1 cellular context compared by ENCODE assay signal in the genomic region with DNA sequence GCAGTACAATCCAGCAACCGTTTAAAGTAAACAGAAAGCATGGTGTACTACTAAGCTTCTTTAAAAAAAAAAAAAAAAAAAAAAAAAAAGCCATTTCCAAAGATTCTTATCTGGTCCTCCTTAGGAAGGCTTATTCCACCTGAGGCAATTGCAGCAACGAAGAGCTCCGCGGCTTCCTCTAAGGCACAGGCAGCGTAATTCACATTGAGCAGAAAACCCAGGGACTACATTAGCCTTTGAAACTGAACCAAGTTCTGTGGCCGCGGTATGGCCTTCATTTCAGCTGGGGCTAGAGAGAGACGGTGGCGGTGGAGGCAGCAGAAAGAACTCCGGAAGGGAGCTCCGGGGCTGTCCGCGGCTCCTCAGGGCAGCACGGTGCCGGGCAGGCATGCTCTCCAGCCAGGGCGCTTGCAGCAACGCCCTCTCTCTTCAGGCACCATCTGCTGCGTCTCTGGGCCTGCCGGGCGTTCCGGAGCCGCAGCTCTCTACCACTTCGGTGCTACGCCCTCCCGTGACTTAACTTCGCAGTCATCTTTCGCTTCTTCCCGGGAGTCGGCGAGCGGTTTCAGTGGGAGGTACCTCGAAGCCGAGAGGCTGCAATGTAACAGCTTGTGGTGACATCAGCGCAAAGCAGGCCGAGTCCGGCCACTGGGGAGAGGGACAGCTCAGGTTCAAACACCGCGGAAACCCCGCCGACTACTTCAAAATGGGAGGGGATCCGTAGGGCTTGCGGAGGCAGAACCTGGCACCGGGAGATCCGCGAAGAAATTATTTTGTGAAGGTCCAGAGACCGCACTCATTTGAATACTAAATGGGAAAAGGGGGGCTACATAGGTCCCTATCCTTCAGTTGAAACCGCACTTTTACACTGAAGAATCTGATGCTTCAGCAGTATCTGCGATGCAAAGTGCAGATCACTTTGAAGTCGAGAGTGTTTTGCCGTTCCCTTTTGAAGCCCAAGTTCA.
A peak's percentile ranks its signal among the peaks of the same experiment; 100 is the strongest.
TF ChIP-seq lines count a peak whose summit lies in the region.

No MANE protein-coding gene starts in this region.

TF ChIP-seq in HepG2, 621 proteins besides CTCF, POLR2A, EP300 and RAD21 (continued from another document and continues in another):
- peak; percentile 97 for TF ChIP-seq HOXA3 (CRISPR knock-in tag; IDR thresholded peaks at IDR 0.05)
- TF ChIP-seq EED (CRISPR knock-in tag; IDR thresholded peaks at IDR 0.05), result peak; percentile 88; the same call in 1 of the 2 replicates
- TF ChIP-seq ZFP36L1 (CRISPR knock-in tag; IDR thresholded peaks at IDR 0.05), result peak; percentile 83
- peak; percentile 75; the same call in 1 of the 2 replicates for TF ChIP-seq ZNF607 (CRISPR knock-in tag; IDR thresholded peaks at IDR 0.05; ENCODE audit: borderline replicate concordance)
- peak; percentile 64 for TF ChIP-seq ELF1 (CRISPR knock-in tag; IDR thresholded peaks at IDR 0.05)
- TF ChIP-seq, protein P1, sequence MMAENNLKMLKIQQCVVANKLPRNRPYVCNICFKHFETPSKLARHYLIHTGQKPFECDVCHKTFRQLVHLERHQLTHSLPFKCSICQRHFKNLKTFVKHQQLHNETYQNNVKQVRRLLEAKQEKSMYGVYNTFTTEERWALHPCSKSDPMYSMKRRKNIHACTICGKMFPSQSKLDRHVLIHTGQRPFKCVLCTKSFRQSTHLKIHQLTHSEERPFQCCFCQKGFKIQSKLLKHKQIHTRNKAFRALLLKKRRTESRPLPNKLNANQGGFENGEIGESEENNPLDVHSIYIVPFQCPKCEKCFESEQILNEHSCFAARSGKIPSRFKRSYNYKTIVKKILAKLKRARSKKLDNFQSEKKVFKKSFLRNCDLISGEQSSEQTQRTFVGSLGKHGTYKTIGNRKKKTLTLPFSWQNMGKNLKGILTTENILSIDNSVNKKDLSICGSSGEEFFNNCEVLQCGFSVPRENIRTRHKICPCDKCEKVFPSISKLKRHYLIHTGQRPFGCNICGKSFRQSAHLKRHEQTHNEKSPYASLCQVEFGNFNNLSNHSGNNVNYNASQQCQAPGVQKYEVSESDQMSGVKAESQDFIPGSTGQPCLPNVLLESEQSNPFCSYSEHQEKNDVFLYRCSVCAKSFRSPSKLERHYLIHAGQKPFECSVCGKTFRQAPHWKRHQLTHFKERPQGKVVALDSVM (CRISPR knock-in tag; IDR thresholded peaks at IDR 0.05), result peak; percentile 74; the same call in 1 of the 2 replicates
- peak; percentile 96; the same call in 1 of the 2 replicates for TF ChIP-seq ZNF44 (CRISPR knock-in tag; IDR thresholded peaks at IDR 0.05)
- TF ChIP-seq SRSF1 (optimal IDR thresholded peaks at IDR 0.05; ENCODE audit: low read depth, low read length), result peak; percentile 95
- peak; percentile 70; the same call in 1 of the 2 replicates for TF ChIP-seq ZC3H13 (CRISPR knock-in tag; IDR thresholded peaks at IDR 0.05)
- TF ChIP-seq HCFC1 (IDR thresholded peaks at IDR 0.05; ENCODE audit: low read depth, low read length), result 0 out of 2 replicates have a peak, but pooled peaks have one; percentile 24
- peak; percentile 73; the same call in 1 of the 2 replicates for TF ChIP-seq WIZ (CRISPR knock-in tag; IDR thresholded peaks at IDR 0.05)
- peak; percentile 97 for TF ChIP-seq HDAC1 (CRISPR knock-in tag; IDR thresholded peaks at IDR 0.05)
- 0 out of 2 replicates have a peak, but pooled peaks have one; percentile 73 for TF ChIP-seq SNAPC5 (CRISPR knock-in tag; IDR thresholded peaks at IDR 0.05; ENCODE audit: borderline replicate concordance)
- TF ChIP-seq ZMYM3 (CRISPR knock-in tag; IDR thresholded peaks at IDR 0.05), result peak; percentile 92
- peak; percentile 51 for TF ChIP-seq ATF7 (IDR thresholded peaks at IDR 0.05)
- TF ChIP-seq ATF7 (CRISPR knock-in tag; IDR thresholded peaks at IDR 0.05), result peak; percentile 96
- TF ChIP-seq ZNF362 (CRISPR knock-in tag; IDR thresholded peaks at IDR 0.05; ENCODE audit: borderline replicate concordance), result peak; percentile 82
- TF ChIP-seq ZNF136 (CRISPR knock-in tag; IDR thresholded peaks at IDR 0.05; ENCODE audit: low read depth), result 0 out of 2 replicates have a peak, but pooled peaks have one; percentile 89
- TF ChIP-seq IKZF4 (CRISPR knock-in tag; IDR thresholded peaks at IDR 0.05; ENCODE audit: borderline replicate concordance, low read depth, not compliant biosample characterization), result peak; percentile 74
- TF ChIP-seq ZBTB3 (CRISPR knock-in tag; IDR thresholded peaks at IDR 0.05; ENCODE audit: borderline replicate concordance, low read depth), result no peak
- TF ChIP-seq GZF1 (CRISPR knock-in tag; IDR thresholded peaks at IDR 0.05), result peak; percentile 92
- TF ChIP-seq FLYWCH1 (CRISPR knock-in tag; IDR thresholded peaks at IDR 0.05), result peak; percentile 74; the same call in 1 of the 2 replicates
- peak; percentile 74; the same call in 1 of the 2 replicates for TF ChIP-seq SSRP1 (CRISPR knock-in tag; IDR thresholded peaks at IDR 0.05)
- peak; percentile 77; the same call in 1 of the 2 replicates for TF ChIP-seq ZNF558 (CRISPR knock-in tag; IDR thresholded peaks at IDR 0.05; ENCODE audit: borderline replicate concordance)
- 0 out of 2 replicates have a peak, but pooled peaks have one; percentile 60 for TF ChIP-seq GTF2F1 (IDR thresholded peaks at IDR 0.05; ENCODE audit: low read length)
- peak; percentile 23; the same call in 1 of the 2 replicates for TF ChIP-seq ZNF460 (CRISPR knock-in tag; IDR thresholded peaks at IDR 0.05; ENCODE audit: borderline replicate concordance)
- TF ChIP-seq ZNF746 (CRISPR knock-in tag; IDR thresholded peaks at IDR 0.05), result no peak
- TF ChIP-seq FOXC1 (CRISPR knock-in tag; IDR thresholded peaks at IDR 0.05; ENCODE audit: borderline replicate concordance), result peak; percentile 93
- TF ChIP-seq CENPT (CRISPR knock-in tag; IDR thresholded peaks at IDR 0.05; ENCODE audit: low read depth), result no peak
- TF ChIP-seq KAT7 (CRISPR knock-in tag; IDR thresholded peaks at IDR 0.05; ENCODE audit: borderline replicate concordance), result peak; percentile 93; the same call in 1 of the 2 replicates
- TF ChIP-seq TBP (CRISPR knock-in tag; IDR thresholded peaks at IDR 0.05), result no peak
- TF ChIP-seq RNF219 (CRISPR knock-in tag; IDR thresholded peaks at IDR 0.05), result no peak; the same call in 1 of the 2 replicates
- peak; percentile 79; the same call in 1 of the 2 replicates for TF ChIP-seq IRX3 (CRISPR knock-in tag; IDR thresholded peaks at IDR 0.05; ENCODE audit: borderline replicate concordance, low read depth)
- peak; percentile 95 for TF ChIP-seq ASH2L (IDR thresholded peaks at IDR 0.05; ENCODE audit: insufficient read length, low read depth, low read length)
- TF ChIP-seq MIER2 (CRISPR knock-in tag; IDR thresholded peaks at IDR 0.05), result peak; percentile 74
- TF ChIP-seq FOXK2 (IDR thresholded peaks at IDR 0.05), result no peak
- TF ChIP-seq BRF2 (CRISPR knock-in tag; IDR thresholded peaks at IDR 0.05), result peak; percentile 91
- TF ChIP-seq ERF (CRISPR knock-in tag; IDR thresholded peaks at IDR 0.05), result peak; percentile 96
- peak; percentile 99 for TF ChIP-seq KMT2A (CRISPR knock-in tag; IDR thresholded peaks at IDR 0.05)
- TF ChIP-seq ZFP37 (CRISPR knock-in tag; IDR thresholded peaks at IDR 0.05; ENCODE audit: borderline replicate concordance), result peak; percentile 24; the same call in 1 of the 2 replicates
- no peak for TF ChIP-seq ZNF775 (CRISPR knock-in tag; IDR thresholded peaks at IDR 0.05; ENCODE audit: borderline replicate concordance)
- peak; percentile 67 for TF ChIP-seq AGO2 (optimal IDR thresholded peaks at IDR 0.05; ENCODE audit: low read depth, low read length)
- peak; percentile 86 for TF ChIP-seq PHF8 (CRISPR knock-in tag; IDR thresholded peaks at IDR 0.05)
- no peak for TF ChIP-seq ZMAT5 (CRISPR knock-in tag; IDR thresholded peaks at IDR 0.05; ENCODE audit: borderline replicate concordance, low read depth)
- TF ChIP-seq THRA (CRISPR knock-in tag; IDR thresholded peaks at IDR 0.05; ENCODE audit: borderline replicate concordance), result peak; percentile 39; the same call in 1 of the 2 replicates
- TF ChIP-seq MBD4 (IDR thresholded peaks at IDR 0.05; ENCODE audit: borderline replicate concordance, low read length), result no peak
- TF ChIP-seq ADNP (CRISPR knock-in tag; IDR thresholded peaks at IDR 0.05), result no peak
- TF ChIP-seq, protein P2, sequence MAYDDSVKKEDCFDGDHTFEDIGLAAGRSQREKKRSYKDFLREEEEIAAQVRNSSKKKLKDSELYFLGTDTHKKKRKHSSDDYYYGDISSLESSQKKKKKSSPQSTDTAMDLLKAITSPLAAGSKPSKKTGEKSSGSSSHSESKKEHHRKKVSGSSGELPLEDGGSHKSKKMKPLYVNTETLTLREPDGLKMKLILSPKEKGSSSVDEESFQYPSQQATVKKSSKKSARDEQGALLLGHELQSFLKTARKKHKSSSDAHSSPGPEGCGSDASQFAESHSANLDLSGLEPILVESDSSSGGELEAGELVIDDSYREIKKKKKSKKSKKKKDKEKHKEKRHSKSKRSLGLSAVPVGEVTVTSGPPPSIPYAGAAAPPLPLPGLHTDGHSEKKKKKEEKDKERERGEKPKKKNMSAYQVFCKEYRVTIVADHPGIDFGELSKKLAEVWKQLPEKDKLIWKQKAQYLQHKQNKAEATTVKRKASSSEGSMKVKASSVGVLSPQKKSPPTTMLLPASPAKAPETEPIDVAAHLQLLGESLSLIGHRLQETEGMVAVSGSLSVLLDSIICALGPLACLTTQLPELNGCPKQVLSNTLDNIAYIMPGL (CRISPR knock-in tag; IDR thresholded peaks at IDR 0.05; ENCODE audit: borderline replicate concordance in 1 of 2, low read depth in 1 of 2), result peak; percentile 97
- TF ChIP-seq ZNF576 (CRISPR knock-in tag; IDR thresholded peaks at IDR 0.05), result 0 out of 2 replicates have a peak, but pooled peaks have one; percentile 35
- peak; percentile 98 for TF ChIP-seq ZNF431 (CRISPR knock-in tag; IDR thresholded peaks at IDR 0.05; ENCODE audit: borderline replicate concordance, low read depth)
- peak; percentile 73; the same call in 1 of the 2 replicates for TF ChIP-seq TGIF2 (CRISPR knock-in tag; IDR thresholded peaks at IDR 0.05)
- peak; percentile 94; the same call in 1 of the 2 replicates for TF ChIP-seq PRMT3 (CRISPR knock-in tag; IDR thresholded peaks at IDR 0.05; ENCODE audit: borderline replicate concordance, low read depth)
- TF ChIP-seq GABPB1 (CRISPR knock-in tag; IDR thresholded peaks at IDR 0.05), result peak; percentile 84
- TF ChIP-seq ZNF33A (CRISPR knock-in tag; IDR thresholded peaks at IDR 0.05; ENCODE audit: borderline replicate concordance), result peak; percentile 91; the same call in 1 of the 2 replicates
- TF ChIP-seq MZF1 (CRISPR knock-in tag; IDR thresholded peaks at IDR 0.05; ENCODE audit: borderline replicate concordance), result 0 out of 2 replicates have a peak, but pooled peaks have one; percentile 21
- no peak for TF ChIP-seq FOXA1 (IDR thresholded peaks at IDR 0.05)
- TF ChIP-seq FOXA1 (CRISPR knock-in tag; IDR thresholded peaks at IDR 0.05), result peak; percentile 80
